In the genomic region with DNA sequence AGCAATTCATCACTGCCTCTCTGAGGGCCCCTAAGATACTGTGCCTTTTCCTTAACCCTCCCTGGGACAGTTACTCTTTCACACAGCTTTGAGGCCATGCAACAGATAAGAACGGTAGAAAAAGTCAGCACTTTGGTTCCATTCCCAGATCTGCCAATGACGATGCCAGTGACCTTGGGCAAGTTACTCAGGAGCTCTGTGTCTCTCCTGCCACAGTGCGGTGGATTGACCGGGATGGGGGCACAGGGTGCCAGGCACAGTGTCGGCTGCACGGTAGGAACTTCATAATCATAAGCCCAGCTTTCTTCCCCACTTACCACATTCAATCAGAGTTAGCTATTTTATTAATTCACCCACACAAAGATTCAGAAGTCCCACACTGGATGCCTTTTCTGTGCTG, we compare ENCODE assay signal across 21 cellular contexts.
DNase-seq lines count a peak whose midpoint lies in the region; ATAC-seq and TF ChIP-seq lines count a peak whose summit lies in the region.
"Had no signal": no experiment of that assay in that cellular context is flagged by ENCODE, and none has a peak within 500 bp of the region (broad histone marks: within the 10 kb centered on the region; RNA-seq: fewer than 3 reads in every experiment).

No MANE protein-coding gene starts in this region.

- H3K4me3 Mint-ChIP-seq in activated CD8-positive, alpha-beta memory T cell treated with anti-CD3 and anti-CD28 coated beads, Interleukin-2, amount 10 ng/mL, durations not matched to agents 7 days and 5 days, result no peak overlapping the region
- no peak overlapping the region for H3K4me3 Mint-ChIP-seq in T-cell
- H3K4me3 Mint-ChIP-seq: CD8-positive, alpha-beta memory T cell; HFFc6 had no signal

- H3K27ac ChIP-seq in A673 (ENCODE audit: low read depth, low read length, poor library complexity, severe bottlenecking), result no peak overlapping the region
- H3K27ac ChIP-seq: 22Rv1, A549, BLaER1 had no signal

- peaks cover 28% of the 10 kb centered on the region for H3K27me3 ChIP-seq in A673 (replicated peaks; ENCODE audit: insufficient read depth, low read depth, low read length, poor library complexity)

- no peak overlapping the region for H3K4me3 ChIP-seq in A673 (ENCODE audit: low read depth, low read length, poor library complexity, severe bottlenecking)
- H3K4me3 ChIP-seq: A549, BLaER1, GM12878 had no signal

- CTCF ChIA-PET in activated CD8-positive, alpha-beta memory T cell treated with anti-CD3 and anti-CD28 coated beads, Interleukin-2, amount 10 ng/mL, durations not matched to agents 7 days and 5 days (lab: Charles Lee), result no interaction called here
- CTCF ChIA-PET in A673 (lab: Charles Lee) (no interaction called here), T-cell (lab: Charles Lee) (no interaction called here)

- TF ChIP-seq CTCF in A673 (conservative IDR thresholded peaks at IDR 0.05; ENCODE audit: low read depth, low read length), result no peak

- ATAC-seq in activated CD8-positive, alpha-beta memory T cell treated with anti-CD3 and anti-CD28 coated beads, Interleukin-2, amount 10 ng/mL, durations not matched to agents 7 days and 5 days, result no peak
- ATAC-seq in Right ventricle myocardium superior (ENCODE audit: poor library complexity) (no peak), T-cell (replicated peaks in 1 of 4) (no peak)
- ATAC-seq: A549, GM12878, HCT116 had no signal

- H3K36me3 Mint-ChIP-seq in activated CD8-positive, alpha-beta memory T cell treated with anti-CD3 and anti-CD28 coated beads, Interleukin-2, amount 10 ng/mL, durations not matched to agents 7 days and 5 days, result no peaks in the 10 kb centered on the region
- no peaks in the 10 kb centered on the region for H3K36me3 Mint-ChIP-seq in T-cell
- H3K36me3 Mint-ChIP-seq: CD8-positive, alpha-beta memory T cell had no signal

- H3K27ac Mint-ChIP-seq in activated CD8-positive, alpha-beta memory T cell treated with anti-CD3 and anti-CD28 coated beads, Interleukin-2, amount 10 ng/mL, durations not matched to agents 7 days and 5 days, result no peak overlapping the region
- no peak overlapping the region for H3K27ac Mint-ChIP-seq in T-cell
- H3K27ac Mint-ChIP-seq: CD8-positive, alpha-beta memory T cell; HFFc6 had no signal

- DNase-seq in activated CD8-positive, alpha-beta memory T cell treated with anti-CD3 and anti-CD28 coated beads, Interleukin-2, amount 10 ng/mL, durations not matched to agents 7 days and 5 days, result peak; percentile 12
- DNase-seq in activated CD8-positive, alpha-beta memory T cell treated with anti-CD3 and anti-CD28 coated beads, Interleukin-2, amount 50 U/mL, for 4 hours, result no peak
- peak; percentile 15 for DNase-seq in cardiac septum (ENCODE audit: low spot score)
- no peak for DNase-seq in Right ventricle myocardium superior
- peak; percentile 34 for DNase-seq in posterior vena cava (ENCODE audit: low spot score)
- DNase-seq in A673 (ENCODE audit: low spot score), result no peak
- no peak for DNase-seq in T-cell
- DNase-seq: CD8-positive, alpha-beta memory T cell; COR-L47; DMS 273 treated with DMSO at 0.1 percent for 48 hours; DMS53; DND-41; EL; GOT3; H7; HFFc6 had no signal

- no TSS peak for BruUV-seq in A673 (replicated peaks; lab: Mats Ljungman, UMichigan)

- H3K4me1 ChIP-seq in A673 (ENCODE audit: insufficient read depth, low read length, poor library complexity, severe bottlenecking), result no peaks in the 10 kb centered on the region
- H3K4me1 ChIP-seq: A549 had no signal

- no peaks in the 10 kb centered on the region for H3K36me3 ChIP-seq in A673 (ENCODE audit: insufficient read depth, low read length, poor library complexity, severe bottlenecking)
- H3K36me3 ChIP-seq: BLaER1 had no signal

- H3K27me3 Mint-ChIP-seq in activated CD8-positive, alpha-beta memory T cell treated with anti-CD3 and anti-CD28 coated beads, Interleukin-2, amount 10 ng/mL, durations not matched to agents 7 days and 5 days, result peaks cover 3% of the 10 kb centered on the region
- H3K27me3 Mint-ChIP-seq in T-cell, result peaks cover 11 to 12% of the 10 kb centered on the region in 2 donors

- no peaks in the 10 kb centered on the region for H3K9me3 Mint-ChIP-seq in activated CD8-positive, alpha-beta memory T cell treated with anti-CD3 and anti-CD28 coated beads, Interleukin-2, amount 10 ng/mL, durations not matched to agents 7 days and 5 days (ENCODE audit: low read depth)
- no peaks in the 10 kb centered on the region for H3K9me3 Mint-ChIP-seq in T-cell

- H3K9me3 ChIP-seq in A673 (ENCODE audit: low read depth, low read length, poor library complexity, severe bottlenecking), result no peaks in the 10 kb centered on the region
- H3K9me3 ChIP-seq: A549, BLaER1 had no signal

- H3K4me1 Mint-ChIP-seq in activated CD8-positive, alpha-beta memory T cell treated with anti-CD3 and anti-CD28 coated beads, Interleukin-2, amount 10 ng/mL, durations not matched to agents 7 days and 5 days, result no peaks in the 10 kb centered on the region
- no peaks in the 10 kb centered on the region for H3K4me1 Mint-ChIP-seq in T-cell
- H3K4me1 Mint-ChIP-seq: CD8-positive, alpha-beta memory T cell had no signal

- intact Hi-C loops in cardiac septum (cut with DNase I) (no loop called here), Right ventricle myocardium superior (cut with DNase I) (no loop called here), posterior vena cava (cut with DNase I) (no loop called here), A673 (cut with micrococcal nuclease; ENCODE audit: unreplicated experiment) (no loop called here)

- POLR2A ChIA-PET in A673 (lab: Charles Lee; ENCODE audit: low non-redundant PET) (no interaction called here), T-cell (lab: Charles Lee) (no interaction called here)

Comparison
In these comparisons a context has a peak if more than half of its experiments do, and no peak if none do; other contexts are left out.
1. DNase-seq: peak in activated CD8-positive, alpha-beta memory T cell treated with anti-CD3 and anti-CD28 coated beads, Interleukin-2, amount 10 ng/mL, durations not matched to agents 7 days and 5 days (single experiment), cardiac septum (single experiment) and posterior vena cava (single experiment); none in activated CD8-positive, alpha-beta memory T cell treated with anti-CD3 and anti-CD28 coated beads, Interleukin-2, amount 50 U/mL, for 4 hours (single experiment), Right ventricle myocardium superior (single experiment), A673 (single experiment) and T-cell (0 of 34).